19 cellular contexts compared by ENCODE assay signal in the genomic region with DNA sequence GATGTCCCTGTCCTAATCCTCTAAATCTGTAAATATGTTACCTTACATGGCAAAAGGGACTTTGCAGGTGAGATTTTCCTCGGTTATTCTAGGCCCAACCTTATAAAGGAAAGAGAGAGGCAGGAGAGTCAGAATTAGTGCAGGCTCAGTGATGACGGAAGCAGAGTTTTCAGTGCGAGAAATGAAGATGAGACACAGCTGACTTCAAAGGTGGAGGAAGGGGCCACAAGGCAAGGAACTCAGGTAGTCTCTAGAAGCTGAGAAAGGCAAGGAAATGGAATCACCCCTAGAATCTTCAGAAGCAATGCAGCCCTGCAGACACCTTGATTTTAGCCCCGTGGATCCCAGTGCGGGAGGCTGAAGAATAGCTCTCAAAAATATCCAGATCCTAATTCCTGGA. TPM values are rescaled to one million over a fixed set of nuclear protein-coding genes. Genes with fewer than 3 reads are reported as not detected.
DNase-seq lines count a peak whose midpoint lies in the region; ATAC-seq and TF ChIP-seq lines count a peak whose summit lies in the region.
"Had no signal": no experiment of that assay in that cellular context is flagged by ENCODE, and none has a peak within 500 bp of the region (broad histone marks: within the 10 kb centered on the region; RNA-seq: fewer than 3 reads in every experiment).

No MANE protein-coding gene starts in this region.

- intact Hi-C loops in activated CD8-positive, alpha-beta T cell treated with anti-CD3 and anti-CD28 coated beads for 36 hours (cut with micrococcal nuclease) = no loop called here
- intact Hi-C loops in left ventricle myocardium inferior (cut with micrococcal nuclease) (no loop called here), left ventricle myocardium superior (cut with micrococcal nuclease) (no loop called here)
- intact Hi-C loops in activated T-helper 1 cell treated with anti-CD3 and anti-CD28 coated beads, Interleukin-12 subunit alpha, Interleukin-12 subunit beta, Interleukin-2, Interleukin-4 antibody, amounts not matched to agents 30 ng/mL and 10 ng/mL and 1 ng/mL, durations not matched to agents 14 hours and 24 hours and 36 hours (cut with micrococcal nuclease) = no loop called here

- no peaks in the 10 kb centered on the region for H3K9me3 ChIP-seq in left ventricle myocardium inferior (replicated peaks)
- H3K9me3 ChIP-seq: MG63 had no signal

- peak overlapping the region; percentile 81 for H3K27ac ChIP-seq in left ventricle myocardium inferior (replicated peaks)
- no peak overlapping the region for H3K27ac ChIP-seq in foreskin keratinocyte

- H3K36me3 Mint-ChIP-seq in activated CD8-positive, alpha-beta T cell treated with anti-CD3 and anti-CD28 coated beads for 36 hours (ENCODE audit: low read depth) = no peaks in the 10 kb centered on the region
- no peaks in the 10 kb centered on the region for H3K36me3 Mint-ChIP-seq in activated CD8-positive, alpha-beta T cell treated with anti-CD3 and anti-CD28 coated beads, Interleukin-2, amount 10 ng/mL, durations not matched to agents 7 days and 5 days (ENCODE audit: low read depth)
- no peaks in the 10 kb centered on the region for H3K36me3 Mint-ChIP-seq in activated T-helper 1 cell treated with anti-CD3 and anti-CD28 coated beads, Interleukin-12 subunit alpha, Interleukin-12 subunit beta, Interleukin-2, Interleukin-4 antibody, amounts not matched to agents 30 ng/mL and 10 ng/mL and 1 ng/mL, durations not matched to agents 14 hours and 24 hours and 36 hours (ENCODE audit: low read depth)
- H3K36me3 Mint-ChIP-seq in nephron (ENCODE audit: low read depth) = no peaks in the 10 kb centered on the region
- H3K36me3 Mint-ChIP-seq: CD8-positive, alpha-beta memory T cell had no signal

- H3K4me3 ChIP-seq in left ventricle myocardium inferior = no peak overlapping the region
- H3K4me3 ChIP-seq: MG63 had no signal

- CTCF ChIA-PET in activated CD8-positive, alpha-beta T cell treated with anti-CD3 and anti-CD28 coated beads for 36 hours (lab: Charles Lee) = interaction anchor here (1.2 to 1.5 kb wide), 2 partner anchors 9 to 203 kb away, joined by 3 read pairs; no protein-coding TSS in a partner anchor
- CTCF ChIA-PET in activated CD8-positive, alpha-beta T cell treated with anti-CD3 and anti-CD28 coated beads, Interleukin-2, amount 10 ng/mL, durations not matched to agents 7 days and 5 days (lab: Charles Lee) = interaction anchor here (0.9 to 1.2 kb wide), 2 partner anchors 17 to 272 kb away, joined by 3 read pairs; no protein-coding TSS in a partner anchor

- H3K4me1 ChIP-seq in left ventricle myocardium inferior (peaks cover 40% of the 10 kb centered on the region), foreskin keratinocyte (no peaks in the 10 kb centered on the region)

- POLR2A ChIA-PET in activated CD8-positive, alpha-beta T cell treated with anti-CD3 and anti-CD28 coated beads for 36 hours (lab: Charles Lee) = no interaction called here
- POLR2A ChIA-PET in activated CD8-positive, alpha-beta T cell treated with anti-CD3 and anti-CD28 coated beads, Interleukin-2, amount 10 ng/mL, durations not matched to agents 7 days and 5 days (lab: Charles Lee) = no interaction called here

- DNase-seq in activated CD8-positive, alpha-beta T cell treated with anti-CD3 and anti-CD28 coated beads for 36 hours = no peak
- no peak for DNase-seq in activated CD8-positive, alpha-beta T cell treated with anti-CD3 and anti-CD28 coated beads, Interleukin-2, amount 10 ng/mL, durations not matched to agents 7 days and 5 days
- no peak for DNase-seq in left ventricle myocardium inferior
- no peak for DNase-seq in left ventricle myocardium superior
- DNase-seq in activated T-helper 1 cell treated with anti-CD3 and anti-CD28 coated beads, Interleukin-12 subunit alpha, Interleukin-12 subunit beta, Interleukin-2, Interleukin-4 antibody, amounts not matched to agents 30 ng/mL and 10 ng/mL and 1 ng/mL, durations not matched to agents 14 hours and 24 hours and 36 hours (ENCODE audit: low spot score) = no peak
- DNase-seq in foreskin keratinocyte = no peak
- DNase-seq: DMS53, EL, Kasumi-1, MG63, NCI-H1048, NCI-H1436, NCI-H1930, NCI-H226, NCI-H524, RPMI8226 had no signal

- H3K27ac Mint-ChIP-seq in activated CD8-positive, alpha-beta T cell treated with anti-CD3 and anti-CD28 coated beads for 36 hours = peak overlapping the region; percentile 48
- H3K27ac Mint-ChIP-seq in activated CD8-positive, alpha-beta T cell treated with anti-CD3 and anti-CD28 coated beads, Interleukin-2, amount 10 ng/mL, durations not matched to agents 7 days and 5 days = no peak overlapping the region
- H3K27ac Mint-ChIP-seq in activated T-helper 1 cell treated with anti-CD3 and anti-CD28 coated beads, Interleukin-12 subunit alpha, Interleukin-12 subunit beta, Interleukin-2, Interleukin-4 antibody, amounts not matched to agents 30 ng/mL and 10 ng/mL and 1 ng/mL, durations not matched to agents 14 hours and 24 hours and 36 hours = peak overlapping the region; percentile 35
- peak overlapping the region in 2 of 3 experiments; percentile 35 to 63 for H3K27ac Mint-ChIP-seq in nephron
- H3K27ac Mint-ChIP-seq: CD8-positive, alpha-beta memory T cell had no signal

- H3K36me3 ChIP-seq in left ventricle myocardium inferior = no peaks in the 10 kb centered on the region
- H3K36me3 ChIP-seq: MG63 had no signal

- TF ChIP-seq CTCF in activated CD8-positive, alpha-beta T cell treated with anti-CD3 and anti-CD28 coated beads for 36 hours (IDR thresholded peaks at IDR 0.05) = no peak
- no peak for TF ChIP-seq CTCF in left ventricle myocardium inferior (IDR thresholded peaks at IDR 0.05; ENCODE audit: borderline replicate concordance)
- TF ChIP-seq CTCF in nephron (IDR thresholded peaks at IDR 0.05; ENCODE audit: unreplicated experiment in 3 of 3) = no peak
- no peak for TF ChIP-seq CTCF in foreskin keratinocyte (conservative IDR thresholded peaks at IDR 0.05)

- H3K27me3 ChIP-seq in left ventricle myocardium inferior (ENCODE audit: low read depth) = no peaks in the 10 kb centered on the region
- H3K27me3 ChIP-seq in foreskin keratinocyte = no peaks in the 10 kb centered on the region
- H3K27me3 ChIP-seq: MG63 had no signal

- no peaks in the 10 kb centered on the region for H3K9me3 Mint-ChIP-seq in activated CD8-positive, alpha-beta T cell treated with anti-CD3 and anti-CD28 coated beads for 36 hours
- H3K9me3 Mint-ChIP-seq in activated CD8-positive, alpha-beta T cell treated with anti-CD3 and anti-CD28 coated beads, Interleukin-2, amount 10 ng/mL, durations not matched to agents 7 days and 5 days (ENCODE audit: insufficient read depth) = no peaks in the 10 kb centered on the region
- H3K9me3 Mint-ChIP-seq in activated T-helper 1 cell treated with anti-CD3 and anti-CD28 coated beads, Interleukin-12 subunit alpha, Interleukin-12 subunit beta, Interleukin-2, Interleukin-4 antibody, amounts not matched to agents 30 ng/mL and 10 ng/mL and 1 ng/mL, durations not matched to agents 14 hours and 24 hours and 36 hours = no peaks in the 10 kb centered on the region
- H3K9me3 Mint-ChIP-seq in nephron = no peaks in the 10 kb centered on the region
- H3K9me3 Mint-ChIP-seq: CD8-positive, alpha-beta memory T cell had no signal

- no peaks in the 10 kb centered on the region for H3K27me3 Mint-ChIP-seq in activated CD8-positive, alpha-beta T cell treated with anti-CD3 and anti-CD28 coated beads for 36 hours
- H3K27me3 Mint-ChIP-seq in activated CD8-positive, alpha-beta T cell treated with anti-CD3 and anti-CD28 coated beads, Interleukin-2, amount 10 ng/mL, durations not matched to agents 7 days and 5 days (ENCODE audit: low read depth) = no peaks in the 10 kb centered on the region
- no peaks in the 10 kb centered on the region for H3K27me3 Mint-ChIP-seq in activated T-helper 1 cell treated with anti-CD3 and anti-CD28 coated beads, Interleukin-12 subunit alpha, Interleukin-12 subunit beta, Interleukin-2, Interleukin-4 antibody, amounts not matched to agents 30 ng/mL and 10 ng/mL and 1 ng/mL, durations not matched to agents 14 hours and 24 hours and 36 hours (ENCODE audit: insufficient read depth)
- no peaks in the 10 kb centered on the region for H3K27me3 Mint-ChIP-seq in nephron (ENCODE audit: low read depth)
- H3K27me3 Mint-ChIP-seq: CD8-positive, alpha-beta memory T cell had no signal

- H3K4me3 Mint-ChIP-seq in activated CD8-positive, alpha-beta T cell treated with anti-CD3 and anti-CD28 coated beads for 36 hours = no peak overlapping the region
- no peak overlapping the region for H3K4me3 Mint-ChIP-seq in activated CD8-positive, alpha-beta T cell treated with anti-CD3 and anti-CD28 coated beads, Interleukin-2, amount 10 ng/mL, durations not matched to agents 7 days and 5 days
- H3K4me3 Mint-ChIP-seq in activated T-helper 1 cell treated with anti-CD3 and anti-CD28 coated beads, Interleukin-12 subunit alpha, Interleukin-12 subunit beta, Interleukin-2, Interleukin-4 antibody, amounts not matched to agents 30 ng/mL and 10 ng/mL and 1 ng/mL, durations not matched to agents 14 hours and 24 hours and 36 hours = no peak overlapping the region
- H3K4me3 Mint-ChIP-seq in nephron = no peak overlapping the region

- H3K4me1 Mint-ChIP-seq in activated CD8-positive, alpha-beta T cell treated with anti-CD3 and anti-CD28 coated beads for 36 hours (ENCODE audit: low read depth) = peaks cover 30% of the 10 kb centered on the region
- H3K4me1 Mint-ChIP-seq in activated CD8-positive, alpha-beta T cell treated with anti-CD3 and anti-CD28 coated beads, Interleukin-2, amount 10 ng/mL, durations not matched to agents 7 days and 5 days (ENCODE audit: low read depth) = peaks cover 9% of the 10 kb centered on the region
- H3K4me1 Mint-ChIP-seq in activated T-helper 1 cell treated with anti-CD3 and anti-CD28 coated beads, Interleukin-12 subunit alpha, Interleukin-12 subunit beta, Interleukin-2, Interleukin-4 antibody, amounts not matched to agents 30 ng/mL and 10 ng/mL and 1 ng/mL, durations not matched to agents 14 hours and 24 hours and 36 hours (ENCODE audit: low read depth) = peaks cover 20% of the 10 kb centered on the region
- H3K4me1 Mint-ChIP-seq in nephron = peaks cover 22% of the 10 kb centered on the region
- H3K4me1 Mint-ChIP-seq: CD8-positive, alpha-beta memory T cell had no signal

- ATAC-seq in activated CD8-positive, alpha-beta T cell treated with anti-CD3 and anti-CD28 coated beads for 36 hours = peak; percentile 43
- no peak for ATAC-seq in activated CD8-positive, alpha-beta T cell treated with anti-CD3 and anti-CD28 coated beads, Interleukin-2, amount 10 ng/mL, durations not matched to agents 7 days and 5 days
- ATAC-seq in left ventricle myocardium superior (no peak), foreskin keratinocyte (no peak), GM21360 (IDR thresholded peaks at IDR 0.05; ENCODE audit: unreplicated experiment) (no peak)

RNA-seq across cellular contexts. Expression of gene LCLAT1, which starts 7.2 kb away (rescaled TPM):
- total RNA-seq in activated CD8-positive, alpha-beta T cell treated with anti-CD3 and anti-CD28 coated beads for 36 hours = 10 to 100 TPM; 19.0 to 20.5 TPM
- 10 to 100 TPM; 25.1 to 25.3 TPM for total RNA-seq in activated CD8-positive, alpha-beta T cell treated with anti-CD3 and anti-CD28 coated beads, Interleukin-2, amount 10 ng/mL, durations not matched to agents 7 days and 5 days
- 41.0 TPM for total RNA-seq in left ventricle myocardium inferior
- 33.9 TPM for total RNA-seq in left ventricle myocardium superior
- total RNA-seq in activated T-helper 1 cell treated with anti-CD3 and anti-CD28 coated beads, Interleukin-12 subunit alpha, Interleukin-12 subunit beta, Interleukin-2, Interleukin-4 antibody, amounts not matched to agents 30 ng/mL and 10 ng/mL and 1 ng/mL, durations not matched to agents 14 hours and 24 hours and 36 hours = 40.1 and 46.2 TPM in 2 replicates
- 23.9 and 24.3 TPM in 2 replicates for total RNA-seq in foreskin keratinocyte
- 4.9 and 5.5 TPM in 2 replicates for polyA plus RNA-seq in foreskin keratinocyte
